ENCODE assay signal across 20 cellular contexts in the genomic region with DNA sequence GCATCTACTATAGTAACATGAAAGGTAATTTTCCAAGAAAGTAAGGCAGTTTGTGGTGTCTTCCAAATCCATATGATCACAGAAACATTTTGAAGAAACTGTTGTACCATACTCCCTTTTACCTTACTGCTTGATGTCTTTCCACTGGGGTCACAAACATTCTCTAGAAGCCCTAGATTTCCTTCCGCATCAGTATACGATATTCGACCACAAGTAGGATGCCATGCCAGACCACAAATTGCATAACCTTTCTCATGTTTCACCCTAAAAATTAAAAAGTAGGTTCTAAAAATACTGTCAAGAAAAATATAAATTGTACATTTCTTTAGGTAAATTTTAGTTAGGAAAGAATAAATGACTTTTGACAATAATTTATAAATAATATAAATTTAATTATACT. TPM values are rescaled to one million over a fixed set of nuclear protein-coding genes. Genes with fewer than 3 reads are reported as not detected.
DNase-seq lines count a peak whose midpoint lies in the region; ATAC-seq and TF ChIP-seq lines count a peak whose summit lies in the region.
"Had no signal": no experiment of that assay in that cellular context is flagged by ENCODE, and none has a peak within 500 bp of the region (broad histone marks: within the 10 kb centered on the region; RNA-seq: fewer than 3 reads in every experiment).

No MANE protein-coding gene starts in this region.

- no peak overlapping the region for H3K4me3 ChIP-seq in astrocyte of the cerebellum (ENCODE audit: low read depth, low read length)
- no peak overlapping the region for H3K4me3 ChIP-seq in lower leg skin (ENCODE audit: low read depth, poor library complexity, severe bottlenecking)
- H3K4me3 ChIP-seq: stomach had no signal

- DNase-seq in H4 (ENCODE audit: low spot score), result peak; percentile 19
- peak; percentile 84 for DNase-seq in NOMO-1 treated with DMSO at 0.1 percent for 48 hours (lab: John Stamatoyannopoulos, UW; ENCODE audit: unreplicated experiment)
- peak; percentile 66 for DNase-seq in astrocyte of the cerebellum (ENCODE audit: low read depth)
- DNase-seq in iris pigment epithelial cell (ENCODE audit: low read depth), result peak; percentile 85
- no peak for DNase-seq in UCSD-AML1 (lab: John Stamatoyannopoulos, UW; ENCODE audit: unreplicated experiment)
- DNase-seq in lower leg skin (ENCODE audit: low spot score in 2 of 2), result no peak
- no peak for DNase-seq in activated naive CD4-positive, alpha-beta T cell treated with anti-CD3 and anti-CD28 coated beads, Interleukin-2, amount 50 U/mL, for 72 hours (ENCODE audit: low spot score in 2 of 2)
- DNase-seq: activated B cell treated with CpG ODN at 0.5 μM for 24 hours; activated CD8-positive, alpha-beta memory T cell treated with anti-CD3 and anti-CD28 coated beads for 24 hours; H7; mesendoderm; NCI-H1048; NCI-H69; retina; RPMI8226; stomach; T-cell had no signal

- in situ Hi-C loops in astrocyte of the cerebellum (cut with HindIII; ENCODE audit: low sequenced_read_pairs), result no loop called here

- H3K9me3 Mint-ChIP-seq in activated naive CD4-positive, alpha-beta T cell treated with anti-CD3 and anti-CD28 coated beads, Interleukin-2, amount 50 U/mL, for 72 hours, result no peaks in the 10 kb centered on the region
- H3K9me3 Mint-ChIP-seq: activated B cell treated with CpG ODN at 0.5 μM for 24 hours; activated T-helper 1 cell treated with anti-CD3 and anti-CD28 coated beads, Interleukin-12 subunit alpha, Interleukin-12 subunit beta, Interleukin-2, Interleukin-4 antibody, amounts not matched to agents 30 ng/mL and 10 ng/mL and 1 ng/mL, durations not matched to agents 14 hours and 24 hours and 36 hours; neural crest cell; T-cell had no signal

- WGBS in lower leg skin, 2 donors, result 80 to 82% methylated on average over 3 of the region's 3 CpGs

- TF ChIP-seq POLR2A in lower leg skin (IDR thresholded peaks at IDR 0.05), result no peak

- intact Hi-C loops in lower leg skin (cut with DNase I; ENCODE audit: low total_unique reads), result no loop called here

- ATAC-seq in GM21423 (IDR thresholded peaks at IDR 0.05; ENCODE audit: unreplicated experiment), result no peak
- ATAC-seq in activated naive CD4-positive, alpha-beta T cell treated with anti-CD3 and anti-CD28 coated beads, Interleukin-2, amount 50 U/mL, for 72 hours, result no peak

- peaks cover 9 to 21% of the 10 kb centered on the region in 2 donors for H3K36me3 Mint-ChIP-seq in activated naive CD4-positive, alpha-beta T cell treated with anti-CD3 and anti-CD28 coated beads, Interleukin-2, amount 50 U/mL, for 72 hours

- TF ChIP-seq CTCF in astrocyte of the cerebellum (IDR thresholded peaks at IDR 0.05; ENCODE audit: low read depth, low read length, missing control alignments), result no peak
- no peak for TF ChIP-seq CTCF in lower leg skin (IDR thresholded peaks at IDR 0.05)

- H3K27ac Mint-ChIP-seq in activated naive CD4-positive, alpha-beta T cell treated with anti-CD3 and anti-CD28 coated beads, Interleukin-2, amount 50 U/mL, for 72 hours, result no peak overlapping the region
- H3K27ac Mint-ChIP-seq: activated B cell treated with CpG ODN at 0.5 μM for 24 hours; activated T-helper 1 cell treated with anti-CD3 and anti-CD28 coated beads, Interleukin-12 subunit alpha, Interleukin-12 subunit beta, Interleukin-2, Interleukin-4 antibody, amounts not matched to agents 30 ng/mL and 10 ng/mL and 1 ng/mL, durations not matched to agents 14 hours and 24 hours and 36 hours; T-cell had no signal

RNA-seq across cellular contexts. Expression of gene WDHD1, which starts 26.5 kb away (rescaled TPM):
- 18.6 and 19.5 TPM in 2 replicates for total RNA-seq in H4 (2014; rRNA removed; shearing (Covaris generic))
- total RNA-seq in lower leg skin, result 1 to 10 TPM; 1.1 to 3.8 (median 2.3) TPM
- 10 to 100 TPM; 60.7 to 64.8 TPM for total RNA-seq in activated naive CD4-positive, alpha-beta T cell treated with anti-CD3 and anti-CD28 coated beads, Interleukin-2, amount 50 U/mL, for 72 hours

RNA-seq across cellular contexts. Expression of gene SOCS4, which starts 26.7 kb away (rescaled TPM):
- 9.3 and 11.6 TPM in 2 replicates for total RNA-seq in H4 (2014; rRNA removed; shearing (Covaris generic))
- 1 to 10 TPM; 6.9 to 9.3 (median 7.5) TPM for total RNA-seq in lower leg skin
- 10 to 100 TPM; 26.6 to 33.7 TPM for total RNA-seq in activated naive CD4-positive, alpha-beta T cell treated with anti-CD3 and anti-CD28 coated beads, Interleukin-2, amount 50 U/mL, for 72 hours

RNA-seq across cellular contexts. Expression of gene MAPK1IP1L, which starts 51.1 kb away (rescaled TPM):
- total RNA-seq in H4 (2014; rRNA removed; shearing (Covaris generic)), result 81.3 and 137 TPM in 2 replicates
- total RNA-seq in lower leg skin, result 10 to 100 TPM; 36.8 to 73.7 (median 54.0) TPM
- 100 to 1,000 TPM in 1 of 2 donors, 10 to 100 TPM in 1; 66.5 to 101 TPM for total RNA-seq in activated naive CD4-positive, alpha-beta T cell treated with anti-CD3 and anti-CD28 coated beads, Interleukin-2, amount 50 U/mL, for 72 hours

Comparison
In these comparisons a context has a peak if more than half of its experiments do, and no peak if none do; other contexts are left out.
1. DNase-seq: peak in H4 (single experiment), NOMO-1 treated with DMSO at 0.1 percent for 48 hours (single experiment), astrocyte of the cerebellum (single experiment) and iris pigment epithelial cell (single experiment); none in UCSD-AML1 (single experiment), lower leg skin (0 of 2) and activated naive CD4-positive, alpha-beta T cell treated with anti-CD3 and anti-CD28 coated beads, Interleukin-2, amount 50 U/mL, for 72 hours (0 of 2).